In the genomic region with DNA sequence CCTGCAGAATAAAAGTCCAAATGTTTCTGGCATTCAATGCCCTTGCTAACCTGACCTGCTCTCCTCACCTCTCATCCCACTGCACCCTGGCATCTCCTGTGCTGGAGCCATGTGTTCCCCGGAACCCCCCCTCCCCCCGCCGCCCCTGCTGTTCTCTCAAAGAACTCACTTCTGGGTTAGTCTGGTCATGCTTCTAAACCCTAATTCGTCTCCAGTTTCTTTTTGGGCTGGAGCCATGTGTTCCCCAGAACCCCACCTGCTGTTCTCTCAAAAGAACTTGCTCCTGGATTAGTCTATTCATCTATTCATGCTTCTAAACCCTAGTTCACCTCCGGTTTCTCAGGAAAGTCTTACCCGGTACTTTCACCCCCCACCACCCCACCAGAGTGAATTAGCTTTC, we compare ENCODE assay signal across 21 cellular contexts. TPM values are rescaled to one million over a fixed set of nuclear protein-coding genes. Genes with fewer than 3 reads are reported as not detected.
DNase-seq lines count a peak whose midpoint lies in the region; ATAC-seq, FAIRE-seq and TF ChIP-seq lines count a peak whose summit lies in the region.
"Had no signal": no experiment of that assay in that cellular context is flagged by ENCODE, and none has a peak within 500 bp of the region (broad histone marks: within the 10 kb centered on the region; RNA-seq: fewer than 3 reads in every experiment).

No MANE protein-coding gene starts in this region.

- H3K4me3 Mint-ChIP-seq in brain: peak overlapping the region in 4 of 5 experiments; percentile 30 to 77 (median 60)

- H4K20me1 ChIP-seq in HepG2 (ENCODE audit: insufficient read depth, low read length): no peaks in the 10 kb centered on the region

- TF ChIP-seq EP300 in HepG2 (IDR thresholded peaks at IDR 0.05; ENCODE audit: low read depth in 2 of 2, low read length in 2 of 2) (no peak), HepG2 (CRISPR knock-in tag; IDR thresholded peaks at IDR 0.05; ENCODE audit: borderline replicate concordance) (no peak)

- H3K9me3 ChIP-seq in HepG2 (ENCODE audit: low read length) (no peaks in the 10 kb centered on the region), right lobe of liver (no peaks in the 10 kb centered on the region), upper lobe of right lung (no peaks in the 10 kb centered on the region), pancreas (no peaks in the 10 kb centered on the region)
- H3K9me3 ChIP-seq: Peyer's patch had no signal

- H3K79me2 ChIP-seq in HepG2 (ENCODE audit: insufficient read depth, low read length): no peaks in the 10 kb centered on the region

- POLR2A ChIA-PET in HepG2 (lab: Yijun Ruan, JAX): no interaction called here

- no peak overlapping the region for H3K27ac ChIP-seq in HepG2 (ENCODE audit: extremely low read length, insufficient read depth, low read length)
- no peak overlapping the region for H3K27ac ChIP-seq in right lobe of liver
- H3K27ac ChIP-seq in upper lobe of right lung: no peak overlapping the region
- H3K27ac ChIP-seq in pancreas: no peak overlapping the region
- H3K27ac ChIP-seq: C4-2B, Peyer's patch had no signal

- TF ChIP-seq CTCF in HepG2 (CRISPR knock-in tag; IDR thresholded peaks at IDR 0.05): no peak
- no peak for TF ChIP-seq CTCF in right lobe of liver (IDR thresholded peaks at IDR 0.05)
- TF ChIP-seq CTCF in brain (conservative IDR thresholded peaks at IDR 0.05): no peak
- TF ChIP-seq CTCF in upper lobe of right lung (IDR thresholded peaks at IDR 0.05): no peak
- TF ChIP-seq CTCF in pancreas (IDR thresholded peaks at IDR 0.05): no peak

- H3K4me2 ChIP-seq in HepG2 (ENCODE audit: low read depth, low read length): peak overlapping the region; percentile 72; the same call in 1 of the 2 replicates

- BruUV-seq in HepG2 (replicated peaks; lab: Mats Ljungman, UMichigan): no TSS peak

- ATAC-seq in HepG2: no peak
- no peak for ATAC-seq in right lobe of liver
- no peak for ATAC-seq in upper lobe of right lung
- ATAC-seq in pancreas: no peak
- ATAC-seq in GM18867 (IDR thresholded peaks at IDR 0.05; ENCODE audit: unreplicated experiment): no peak

- no peak for FAIRE-seq in HepG2 (lab: Jason Lieb, UNC)
- FAIRE-seq in pancreas (lab: Jason Lieb, UNC): no peak
- FAIRE-seq: D721Med had no signal

- H3K4me1 ChIP-seq in HepG2 (ENCODE audit: insufficient read depth, low read length) (peaks cover 35% of the 10 kb centered on the region), right lobe of liver (no peaks in the 10 kb centered on the region), upper lobe of right lung (peaks cover 4% of the 10 kb centered on the region), pancreas (no peaks in the 10 kb centered on the region)

- H2AFZ ChIP-seq in HepG2 (ENCODE audit: low read length): no peak overlapping the region

- H3K27me3 ChIP-seq in HepG2 (ENCODE audit: control insufficient read depth in 1 of 2, insufficient read depth in 2 of 2, low read length in 2 of 2) (peaks cover 7 to 36% of the 10 kb centered on the region in 2 experiments), right lobe of liver (no peaks in the 10 kb centered on the region), upper lobe of right lung (peaks cover 36% of the 10 kb centered on the region), pancreas (peaks cover 0 to 17% (median 0%) of the 10 kb centered on the region in 4 donors)

- H3K27me3 Mint-ChIP-seq in brain: peaks cover 88% of the 10 kb centered on the region

- no peak for TF ChIP-seq POLR2A in HepG2 (IDR thresholded peaks at IDR 0.05; ENCODE audit: insufficient read depth in 1 of 2, low read depth in 2 of 2, low read length in 2 of 2)
- TF ChIP-seq POLR2A in right lobe of liver (IDR thresholded peaks at IDR 0.05): no peak

- peaks cover 32% of the 10 kb centered on the region for H3K4me1 Mint-ChIP-seq in brain

- intact Hi-C loops in HepG2 (cut with micrococcal nuclease; ENCODE audit: unreplicated experiment): no loop called here
- intact Hi-C loops in right lobe of liver (cut with DNase I): no loop called here
- intact Hi-C loops in upper lobe of right lung (cut with DNase I): no loop called here
- intact Hi-C loops in pancreas (cut with DNase I): no loop called here

- WGBS in HepG2 (ENCODE audit: low lambda C conversion rate): 20% methylated on average over 6 of the region's 6 CpGs
- WGBS in right lobe of liver (ENCODE audit: insufficient coverage, low coverage, low lambda C conversion rate, missing lambda C conversion rate): 18% methylated on average over 4 of the region's 6 CpGs
- 18% methylated on average over 6 of the region's 6 CpGs for WGBS in pancreas, 2 donors

- peak overlapping the region in 1 of 3 experiments; percentile 52; a peak in 1 of 6 replicates for H3K4me3 ChIP-seq in HepG2 (replicated peaks in 1 of 3; ENCODE audit: insufficient read depth in 1 of 3, low read depth in 2 of 3, low read length in 3 of 3)
- no peak overlapping the region for H3K4me3 ChIP-seq in right lobe of liver
- H3K4me3 ChIP-seq in upper lobe of right lung: no peak overlapping the region
- H3K4me3 ChIP-seq in pancreas: no peak overlapping the region
- H3K4me3 ChIP-seq: Peyer's patch had no signal

- peak overlapping the region in 1 of 5 experiments; percentile 43 for H3K27ac Mint-ChIP-seq in brain

- no peaks in the 10 kb centered on the region for H3K36me3 Mint-ChIP-seq in brain

- peaks cover 0 to 11% (median 0%) of the 10 kb centered on the region in 5 experiments for H3K9me3 Mint-ChIP-seq in brain

- in situ Hi-C loops in HepG2 (cut with HindIII; ENCODE audit: extremely low pct_ligation_motif_present, low pct_unique_long_range_greater_than_20kb): no loop called here

- DNase-seq in HepG2 (ENCODE audit: low spot score) (no peak), right lobe of liver (no peak), myocyte (ENCODE audit: low read depth) (peak; percentile 22), upper lobe of right lung (peak; percentile 18), pancreas (no peak), SHP77 treated with DMSO at 0.1 percent for 48 hours (lab: John Stamatoyannopoulos, UW) (no peak)
- DNase-seq: DMS79, GOT3, Kasumi-1, NCI-H1694, NCI-H226, NCI-H82, Peyer's patch had no signal

- CTCF ChIA-PET in HepG2 (lab: Yijun Ruan, JAX; ENCODE audit: low intra/inter-chr PET ratio, low total read pairs): no interaction called here

- H3K9ac ChIP-seq in HepG2 (ENCODE audit: insufficient read depth, low read depth, low read length): no peak overlapping the region

- TF ChIP-seq RAD21 in HepG2 (CRISPR knock-in tag; IDR thresholded peaks at IDR 0.05): no peak

- H3K36me3 ChIP-seq in HepG2 (replicated peaks in 1 of 2; ENCODE audit: control insufficient read depth in 1 of 2, insufficient read depth in 2 of 2, low read length in 2 of 2) (no peaks in the 10 kb centered on the region), right lobe of liver (no peaks in the 10 kb centered on the region), upper lobe of right lung (no peaks in the 10 kb centered on the region), pancreas (no peaks in the 10 kb centered on the region)
- H3K36me3 ChIP-seq: Peyer's patch had no signal

RNA-seq across cellular contexts. Expression of a gene that starts 0.8 kb away (rescaled TPM):
- total RNA-seq in HepG2 (2016; rRNA removed; fragmentation: Illumina TruSeq; extraction: Trizol) (0.04 TPM in 1 of 2 replicates, not detected in the other), right lobe of liver (under 1 TPM in 4 of 6 experiments, not detected in 2; 0.09 to 0.53 (median 0.28) TPM), myocyte (not detected in 2 replicates), upper lobe of right lung (1.7 TPM), pancreas (not detected)
- total RNA-seq in HepG2 (2016; cell fraction: cytosol; rRNA removed; fragmentation: Illumina TruSeq; extraction: Trizol; ENCODE audit: low read depth): not detected in 2 replicates
- 0.09 TPM in 1 of 2 replicates, not detected in the other for total RNA-seq in HepG2 (2016; cell fraction: insoluble cytoplasmic fraction; rRNA removed; fragmentation: Illumina TruSeq; extraction: Trizol)
- total RNA-seq in HepG2 (2016; cell fraction: membrane; rRNA removed; fragmentation: Illumina TruSeq; extraction: Trizol): not detected in 2 replicates
- not detected in 2 replicates for total RNA-seq in HepG2 (2016; cell fraction: nucleus; rRNA removed; fragmentation: Illumina TruSeq; extraction: Trizol)
- polyA plus RNA-seq in HepG2 (2011; rRNA removed) (0.35 TPM in 1 of 2 replicates, not detected in the other), brain (ENCODE audit: insufficient read depth, low read depth, low replicate concordance) (not detected), pancreas (1 to 10 TPM in 1 of 2 donors, not detected in 1; 1.1 TPM)
- polyA plus RNA-seq in HepG2 (2011; cell fraction: cytosol; rRNA removed): 0.01 and 0.03 TPM in 2 replicates
- not detected in 2 replicates for polyA plus RNA-seq in HepG2 (2011; cell fraction: nucleus; rRNA removed)
- not detected in 2 replicates for polyA plus RNA-seq in HepG2 (2012)
- polyA plus RNA-seq in HepG2 (2016; cell fraction: cytosol; fragmentation: Illumina TruSeq; extraction: Trizol; ENCODE audit: low read depth): not detected in 2 replicates
- polyA plus RNA-seq in HepG2 (2016; cell fraction: insoluble cytoplasmic fraction; fragmentation: Illumina TruSeq; extraction: Trizol; ENCODE audit: low read depth): not detected in 2 replicates
- not detected in 2 replicates for polyA plus RNA-seq in HepG2 (2016; cell fraction: membrane; fragmentation: Illumina TruSeq; extraction: Trizol; ENCODE audit: low read depth)
- not detected in 2 replicates for polyA plus RNA-seq in HepG2 (2016; cell fraction: nucleus; fragmentation: Illumina TruSeq; extraction: Trizol; ENCODE audit: insufficient read depth, low read depth)
- not detected in 2 replicates for polyA minus RNA-seq in HepG2 (2011; rRNA and poly(A)+ RNA removed; ENCODE audit: low replicate concordance)
- not detected in 2 replicates for polyA minus RNA-seq in HepG2 (2011; cell fraction: cytosol; rRNA and poly(A)+ RNA removed)
- not detected in 2 replicates for polyA minus RNA-seq in HepG2 (2011; cell fraction: nucleus; rRNA and poly(A)+ RNA removed)
- not detected for polyA plus RNA-seq in myocyte (2012)
- total RNA-seq: A172, MCF 10A, Peyer's patch, SK-MEL-5 had no signal

RNA-seq across cellular contexts. Expression of a gene that starts 58.0 kb away (rescaled TPM):
- total RNA-seq in HepG2 (2016; rRNA removed; fragmentation: Illumina TruSeq; extraction: Trizol) (5.1 and 5.8 TPM in 2 replicates), right lobe of liver (under 1 TPM in 3 of 6 experiments, not detected in 3; 0.12 to 0.25 (median 0.14) TPM), myocyte (0.08 and 0.10 TPM in 2 replicates), upper lobe of right lung (2.7 TPM), pancreas (under 1 TPM in 4 of 6 donors, not detected in 2; 0.09 to 0.59 (median 0.18) TPM)
- 1.5 and 1.6 TPM in 2 replicates for total RNA-seq in HepG2 (2016; cell fraction: cytosol; rRNA removed; fragmentation: Illumina TruSeq; extraction: Trizol; ENCODE audit: low read depth)
- total RNA-seq in HepG2 (2016; cell fraction: insoluble cytoplasmic fraction; rRNA removed; fragmentation: Illumina TruSeq; extraction: Trizol): 5.3 and 5.8 TPM in 2 replicates
- 4.8 and 5.0 TPM in 2 replicates for total RNA-seq in HepG2 (2016; cell fraction: membrane; rRNA removed; fragmentation: Illumina TruSeq; extraction: Trizol)
- 3.0 and 4.2 TPM in 2 replicates for total RNA-seq in HepG2 (2016; cell fraction: nucleus; rRNA removed; fragmentation: Illumina TruSeq; extraction: Trizol)
- polyA plus RNA-seq in HepG2 (2011; rRNA removed) (0.41 and 1.1 TPM in 2 replicates), brain (ENCODE audit: insufficient read depth, low read depth, low replicate concordance) (3.6 TPM), pancreas (under 1 TPM; 0.27 to 0.42 TPM)
- 0.38 and 0.64 TPM in 2 replicates for polyA plus RNA-seq in HepG2 (2011; cell fraction: cytosol; rRNA removed)
- polyA plus RNA-seq in HepG2 (2011; cell fraction: nucleus; rRNA removed): 0.42 and 0.95 TPM in 2 replicates
- 0.58 and 0.69 TPM in 2 replicates for polyA plus RNA-seq in HepG2 (2012)
- polyA plus RNA-seq in HepG2 (2016; cell fraction: cytosol; fragmentation: Illumina TruSeq; extraction: Trizol; ENCODE audit: low read depth): 1.8 TPM in 2 replicates
- 7.9 and 8.6 TPM in 2 replicates for polyA plus RNA-seq in HepG2 (2016; cell fraction: insoluble cytoplasmic fraction; fragmentation: Illumina TruSeq; extraction: Trizol; ENCODE audit: low read depth)
- 2.3 and 3.2 TPM in 2 replicates for polyA plus RNA-seq in HepG2 (2016; cell fraction: membrane; fragmentation: Illumina TruSeq; extraction: Trizol; ENCODE audit: low read depth)
- 5.8 and 9.1 TPM in 2 replicates for polyA plus RNA-seq in HepG2 (2016; cell fraction: nucleus; fragmentation: Illumina TruSeq; extraction: Trizol; ENCODE audit: insufficient read depth, low read depth)
- polyA minus RNA-seq in HepG2 (2011; rRNA and poly(A)+ RNA removed; ENCODE audit: low replicate concordance): 1.9 TPM in 1 of 2 replicates, not detected in the other
- polyA minus RNA-seq in HepG2 (2011; cell fraction: cytosol; rRNA and poly(A)+ RNA removed): 0.70 and 0.99 TPM in 2 replicates
- polyA minus RNA-seq in HepG2 (2011; cell fraction: nucleus; rRNA and poly(A)+ RNA removed): 0.13 TPM in 1 of 2 replicates, not detected in the other
- polyA plus RNA-seq in myocyte (2012): not detected
- total RNA-seq: MCF 10A, OCI-LY7 had no signal

Comparison
In these comparisons a context has a peak if more than half of its experiments do, and no peak if none do; other contexts are left out.
1. DNase-seq: peak in myocyte (single experiment) and upper lobe of right lung (single experiment); none in HepG2 (single experiment), right lobe of liver (0 of 3), pancreas (0 of 6) and SHP77 treated with DMSO at 0.1 percent for 48 hours (single experiment).